In the genomic region with DNA sequence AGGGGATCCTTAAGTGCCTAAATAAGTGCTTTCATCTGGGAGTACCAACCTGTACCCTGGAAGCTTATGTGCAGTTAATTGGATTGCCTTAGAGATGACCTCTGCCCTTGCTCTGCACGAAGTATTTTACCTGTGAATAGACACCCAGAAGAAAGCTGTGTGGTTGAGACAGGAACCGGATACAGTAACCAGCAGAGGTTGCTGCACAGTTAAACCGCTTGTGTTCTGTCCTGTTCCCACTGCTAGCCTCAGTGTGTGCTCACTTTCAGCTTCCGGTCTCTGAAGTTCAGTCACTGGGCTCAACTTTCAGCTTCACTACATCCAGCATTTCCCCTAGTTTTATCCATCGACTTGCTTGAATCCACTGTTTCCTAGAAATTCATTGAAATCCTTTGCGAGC, we compare ENCODE assay signal across 21 cellular contexts.
DNase-seq lines count a peak whose midpoint lies in the region; ATAC-seq and TF ChIP-seq lines count a peak whose summit lies in the region.
"Had no signal": no experiment of that assay in that cellular context is flagged by ENCODE, and none has a peak within 500 bp of the region (broad histone marks: within the 10 kb centered on the region; RNA-seq: fewer than 3 reads in every experiment).

No MANE protein-coding gene starts in this region.

- no peaks in the 10 kb centered on the region for H3K79me1 ChIP-seq in IMR-90 (ENCODE audit: low read depth in 1 of 2, low read length in 2 of 2)
- H3K79me1 ChIP-seq in neuronal stem cell (ENCODE audit: low read depth, low read length): no peaks in the 10 kb centered on the region

- H4K8ac ChIP-seq in IMR-90 (ENCODE audit: low read depth in 2 of 2, low read length in 2 of 2) (no peak overlapping the region), neuronal stem cell (ENCODE audit: low read depth, low read length) (no peak overlapping the region)

- no peak overlapping the region for H2AK9ac ChIP-seq in IMR-90 (replicated peaks; ENCODE audit: low read depth, low read length, poor library complexity)

- H3K9me3 ChIP-seq in IMR-90 (ENCODE audit: control insufficient read depth, insufficient read depth, low read length) (no peaks in the 10 kb centered on the region), neuronal stem cell (replicated peaks in 1 of 2; ENCODE audit: control insufficient read depth in 2 of 2, insufficient read depth in 1 of 2, low read depth in 1 of 2, low read length in 2 of 2) (peaks cover 0 to 3% of the 10 kb centered on the region in 2 donors)

- no peak for TF ChIP-seq POLR2A in IMR-90 (IDR thresholded peaks at IDR 0.05; ENCODE audit: low read depth, low read length)

- H2AK5ac ChIP-seq in IMR-90 (ENCODE audit: low read depth, low read length) (no peak overlapping the region), neuronal stem cell (ENCODE audit: low read depth, low read length) (no peak overlapping the region)

- intact Hi-C loops in IMR-90 (cut with micrococcal nuclease): no loop called here

- TF ChIP-seq CTCF in IMR-90 (conservative IDR thresholded peaks at IDR 0.05; ENCODE audit: low read depth, low read length) (no peak), WTC11 (IDR thresholded peaks at IDR 0.05) (no peak)

- no peak for TF ChIP-seq RAD21 in IMR-90 (IDR thresholded peaks at IDR 0.05; ENCODE audit: low read length)

- no peak overlapping the region for H3K27ac Mint-ChIP-seq in WTC11
- H3K27ac Mint-ChIP-seq: B cell; CD8-positive, alpha-beta T cell; IgD-negative memory B cell had no signal

- H4K20me1 ChIP-seq in IMR-90 (ENCODE audit: insufficient read depth, low read length): no peaks in the 10 kb centered on the region
- H4K20me1 ChIP-seq: BLaER1 treated with 17β-estradiol and CSF1 and Interleukin-3, amounts not matched to agents 10 nM and 100 nM had no signal

- H3K4me1 Mint-ChIP-seq in WTC11: peaks cover 11% of the 10 kb centered on the region
- H3K4me1 Mint-ChIP-seq: B cell, IgD-negative memory B cell had no signal

- dilution Hi-C loops in IMR-90 (cut with HindIII; ENCODE audit: low sequenced_read_pairs, unreplicated experiment): no loop called here

- no peak overlapping the region for H4K5ac ChIP-seq in IMR-90 (ENCODE audit: low read depth, low read length)

- H3K4me1 ChIP-seq in IMR-90 (ENCODE audit: control insufficient read depth, insufficient read depth, low read length) (no peaks in the 10 kb centered on the region), neuronal stem cell (ENCODE audit: control insufficient read depth in 2 of 2, insufficient read depth in 1 of 2, low read depth in 1 of 2, low read length in 2 of 2) (peaks cover 0 to 11% of the 10 kb centered on the region in 2 donors)
- H3K4me1 ChIP-seq: BLaER1 treated with 17β-estradiol and CSF1 and Interleukin-3, amounts not matched to agents 10 nM and 100 nM had no signal

- CTCF ChIA-PET in IMR-90 (lab: Yijun Ruan, JAX) (no interaction called here), WTC11 (lab: Charles Lee) (no interaction called here)

- H3K36me3 Mint-ChIP-seq in WTC11: no peaks in the 10 kb centered on the region
- H3K36me3 Mint-ChIP-seq: CD8-positive, alpha-beta T cell; IgD-negative memory B cell had no signal

- ATAC-seq in IMR-90 (ENCODE audit: low read depth) (no peak), WTC11 (peak; percentile 47; the same call in 1 of the 2 replicates), GM19452 (IDR thresholded peaks at IDR 0.05; ENCODE audit: unreplicated experiment) (no peak)
- ATAC-seq: CD8-positive, alpha-beta T cell had no signal

- H2BK5ac ChIP-seq in IMR-90 (ENCODE audit: low read depth, low read length, poor library complexity, severe bottlenecking) (no peak overlapping the region), neuronal stem cell (ENCODE audit: low read length) (no peak overlapping the region)

- POLR2A ChIA-PET in IMR-90 (lab: Charles Lee; ENCODE audit: unreplicated experiment): no interaction called here
- POLR2A ChIA-PET in WTC11 (lab: Charles Lee): interaction anchor here (0.7 kb wide), 1 partner anchor 394 kb away, joined by 3 read pairs; no protein-coding TSS in a partner anchor

- no peak overlapping the region for H3K4me3 ChIP-seq in IMR-90 (ENCODE audit: insufficient read depth, low read depth, low read length)
- no peak overlapping the region for H3K4me3 ChIP-seq in neuronal stem cell (ENCODE audit: low read length in 2 of 2)
- H3K4me3 ChIP-seq: BLaER1 treated with 17β-estradiol and CSF1 and Interleukin-3, amounts not matched to agents 10 nM and 100 nM had no signal

- DNase-seq in NCI-H82 (lab: John Stamatoyannopoulos, UW) (peak; percentile 42), NCI-H82 treated with DMSO at 0.1 percent for 48 hours (lab: John Stamatoyannopoulos, UW; ENCODE audit: unreplicated experiment) (no peak), IMR-90 (no peak), WTC11 (ENCODE audit: low spot score) (no peak), neuronal stem cell (ENCODE audit: low spot score) (no peak), NOMO-1 treated with DMSO at 0.1 percent for 48 hours (lab: John Stamatoyannopoulos, UW; ENCODE audit: unreplicated experiment) (no peak), A172 (ENCODE audit: low spot score) (no peak)
- DNase-seq: 8988T; CD8-positive, alpha-beta T cell; COR-L47; DMS 273 treated with DMSO at 0.1 percent for 48 hours; DMS53; GDM1; HCEC 1CT; Kasumi-1; KG1 had no signal

- H3K4ac ChIP-seq in IMR-90 (ENCODE audit: low read depth, low read length): no peak overlapping the region
- no peak overlapping the region for H3K4ac ChIP-seq in neuronal stem cell (ENCODE audit: low read length)

- H3K27me3 ChIP-seq in IMR-90 (ENCODE audit: control insufficient read depth, insufficient read depth, low read length) (no peaks in the 10 kb centered on the region), neuronal stem cell (ENCODE audit: control insufficient read depth in 3 of 3, insufficient read depth in 3 of 3, low read depth in 1 of 3, low read length in 3 of 3) (no peaks in the 10 kb centered on the region)
- H3K27me3 ChIP-seq: BLaER1 treated with 17β-estradiol and CSF1 and Interleukin-3, amounts not matched to agents 10 nM and 100 nM had no signal

- no peak overlapping the region for H3K14ac ChIP-seq in IMR-90 (replicated peaks; ENCODE audit: low read depth, low read length)
- H3K14ac ChIP-seq in neuronal stem cell (ENCODE audit: low read length): no peak overlapping the region

- H3K9me3 Mint-ChIP-seq in WTC11: no peaks in the 10 kb centered on the region
- H3K9me3 Mint-ChIP-seq: CD8-positive, alpha-beta T cell had no signal

- H2BK15ac ChIP-seq in IMR-90 (ENCODE audit: low read depth, low read length) (no peak overlapping the region), neuronal stem cell (ENCODE audit: low read length) (no peak overlapping the region)

- no peak overlapping the region for H2BK12ac ChIP-seq in neuronal stem cell (ENCODE audit: low read length)

- no peaks in the 10 kb centered on the region for H3K27me3 Mint-ChIP-seq in WTC11 (ENCODE audit: low read depth)
- H3K27me3 Mint-ChIP-seq: B cell had no signal

- H3K4me3 Mint-ChIP-seq in WTC11: no peak overlapping the region
- H3K4me3 Mint-ChIP-seq: B cell; CD8-positive, alpha-beta T cell; IgD-negative memory B cell had no signal

- H3K23ac ChIP-seq in IMR-90 (ENCODE audit: low read depth, low read length): no peak overlapping the region
- H3K23ac ChIP-seq in neuronal stem cell (ENCODE audit: low read depth, low read length, poor library complexity): no peak overlapping the region

- in situ Hi-C loops in IMR-90 (cut with MboI; ENCODE audit: low sequenced_read_pairs): no loop called here

- H4K91ac ChIP-seq in IMR-90 (ENCODE audit: insufficient read depth, low read depth, low read length) (no peak overlapping the region), neuronal stem cell (ENCODE audit: low read depth, low read length, poor library complexity) (no peak overlapping the region)

- H3K27ac ChIP-seq in IMR-90 (ENCODE audit: insufficient read depth, low read length): no peak overlapping the region
- H3K27ac ChIP-seq in neuronal stem cell (replicated peaks; ENCODE audit: low read length): no peak overlapping the region
- H3K27ac ChIP-seq: BLaER1 treated with 17β-estradiol and CSF1 and Interleukin-3, amounts not matched to agents 10 nM and 100 nM; HL-60 had no signal

- no peak overlapping the region for H3K18ac ChIP-seq in IMR-90 (ENCODE audit: low read depth, low read length)
- no peak overlapping the region for H3K18ac ChIP-seq in neuronal stem cell (ENCODE audit: low read length)

- H2BK20ac ChIP-seq in IMR-90 (ENCODE audit: low read depth, low read length): no peak overlapping the region

- H2AFZ ChIP-seq in IMR-90 (replicated peaks; ENCODE audit: low read length, poor library complexity): peak overlapping the region; percentile 2
- H2AFZ ChIP-seq in neuronal stem cell (ENCODE audit: low read length): peak overlapping the region; percentile 35

- no peaks in the 10 kb centered on the region for H3K9me1 ChIP-seq in IMR-90 (ENCODE audit: insufficient read depth, low read length)

- H3K4me2 ChIP-seq in IMR-90 (ENCODE audit: low read depth, low read length) (no peak overlapping the region), neuronal stem cell (ENCODE audit: insufficient read depth, low read length, poor library complexity, severe bottlenecking) (no peak overlapping the region)
- H3K4me2 ChIP-seq: BLaER1 treated with 17β-estradiol and CSF1 and Interleukin-3, amounts not matched to agents 10 nM and 100 nM had no signal

- H3K56ac ChIP-seq in IMR-90 (ENCODE audit: extremely low read depth, insufficient read depth, low read length): no peak overlapping the region

- BruUV-seq in IMR-90 (replicated peaks; lab: Mats Ljungman, UMichigan): no TSS peak

- H3K36me3 ChIP-seq in IMR-90 (ENCODE audit: control insufficient read depth, insufficient read depth, low read length): no peaks in the 10 kb centered on the region
- H3K36me3 ChIP-seq in neuronal stem cell (replicated peaks in 1 of 2; ENCODE audit: control insufficient read depth in 2 of 2, insufficient read depth in 2 of 2, low read length in 2 of 2): no peaks in the 10 kb centered on the region
- H3K36me3 ChIP-seq: BLaER1 treated with 17β-estradiol and CSF1 and Interleukin-3, amounts not matched to agents 10 nM and 100 nM had no signal

- H3K9ac ChIP-seq in IMR-90 (ENCODE audit: low read depth, low read length) (no peak overlapping the region), neuronal stem cell (ENCODE audit: low read depth, low read length, poor library complexity) (no peak overlapping the region)
- H3K9ac ChIP-seq: BLaER1 treated with 17β-estradiol and CSF1 and Interleukin-3, amounts not matched to agents 10 nM and 100 nM had no signal

- no peak overlapping the region for H2BK120ac ChIP-seq in IMR-90 (ENCODE audit: low read depth, low read length)
- no peak overlapping the region for H2BK120ac ChIP-seq in neuronal stem cell (ENCODE audit: low read depth, low read length)

- no CpG with 5 or more reads among the region's 6 CpGs for WGBS in IMR-90 (ENCODE audit: extremely low coverage in 2 of 2, insufficient read length in 1 of 2), 2 experiments
- WGBS in neuronal stem cell (ENCODE audit: extremely low coverage in 2 of 2, insufficient read length in 2 of 2, insufficient replicate concordance in 1 of 2), 2 donors: no CpG with 5 or more reads among the region's 6 CpGs

TF ChIP-seq in WTC11, 78 proteins besides CTCF, POLR2A, EP300 and RAD21 (continues in another document):
- TF ChIP-seq CREM (CRISPR knock-in tag; IDR thresholded peaks at IDR 0.05) (no peak), GRHL2 (CRISPR knock-in tag; IDR thresholded peaks at IDR 0.05; ENCODE audit: insufficient replicate concordance, severe bottlenecking) (no peak), NFATC4 (CRISPR knock-in tag; IDR thresholded peaks at IDR 0.05) (no peak), ZNF219 (CRISPR knock-in tag; IDR thresholded peaks at IDR 0.05; ENCODE audit: borderline replicate concordance) (no peak)
